17 cellular contexts compared by ENCODE assay signal in genomic region chr4:184599492-184600135, GRCh38. TPM values are rescaled to one million over a fixed set of nuclear protein-coding genes. Genes with fewer than 3 reads are reported as not detected.
DNase-seq lines count a peak whose midpoint lies in the region; ATAC-seq, FAIRE-seq and TF ChIP-seq lines count a peak whose summit lies in the region.
"Had no signal": no experiment of that assay in that cellular context is flagged by ENCODE, and none has a peak within 500 bp of the region (broad histone marks: within the 10 kb centered on the region; RNA-seq: fewer than 3 reads in every experiment).

No MANE protein-coding gene starts in this region.

- no peak overlapping the region for H2BK15ac ChIP-seq in IMR-90 (ENCODE audit: low read depth, low read length)

- peak; percentile 31 for DNase-seq in AG09309 (ENCODE audit: low read depth)
- DNase-seq in IMR-90: peak; percentile 86
- no peak for DNase-seq in K562 (ENCODE audit: extremely low read depth in 1 of 4, low spot score in 3 of 4)
- DNase-seq in left lung: no peak
- DNase-seq in activated CD4-positive, alpha-beta T cell treated with anti-CD3 and anti-CD28 coated beads for 4 hours: no peak
- DNase-seq in mucosa of descending colon: no peak
- DNase-seq in stimulated activated CD4-positive, alpha-beta T cell treated with anti-CD3 and anti-CD28 coated beads, Interleukin-4, amount 100 ng/mL, for 24 hours: no peak
- DNase-seq: DND-41; esophagus squamous epithelium; GOT3; immature natural killer cell; MV-4-11; pancreas; stimulated activated CD8-positive, alpha-beta memory T cell treated with anti-CD3 and anti-CD28 coated beads, Interleukin-4, amount 100 ng/mL, for 48 hours had no signal

- no peaks in the 10 kb centered on the region for H3K79me1 ChIP-seq in IMR-90 (ENCODE audit: low read depth in 1 of 2, low read length in 2 of 2)

- H3K18ac ChIP-seq in IMR-90 (ENCODE audit: low read depth, low read length): no peak overlapping the region

- H3K79me2 ChIP-seq in K562 (ENCODE audit: control insufficient read depth, insufficient read depth, low read length): no peaks in the 10 kb centered on the region

- H2BK20ac ChIP-seq in IMR-90 (ENCODE audit: low read depth, low read length): no peak overlapping the region

- H2BK120ac ChIP-seq in IMR-90 (ENCODE audit: low read depth, low read length): no peak overlapping the region

- no peak overlapping the region for H4K91ac ChIP-seq in IMR-90 (ENCODE audit: insufficient read depth, low read depth, low read length)

- no peak overlapping the region for H2AK9ac ChIP-seq in IMR-90 (replicated peaks; ENCODE audit: low read depth, low read length, poor library complexity)

- no peak overlapping the region for H2AFZ ChIP-seq in IMR-90 (replicated peaks; ENCODE audit: low read length, poor library complexity)
- peak overlapping the region; percentile 79 for H2AFZ ChIP-seq in K562 (ENCODE audit: low read depth, low read length)

- 0 out of 2 replicates have a peak, but pooled peaks cover 2% of the 10 kb centered on the region for H3K9me3 ChIP-seq in IMR-90 (ENCODE audit: control insufficient read depth, insufficient read depth, low read length)
- no peaks in the 10 kb centered on the region for H3K9me3 ChIP-seq in K562 (replicated peaks; ENCODE audit: control insufficient read depth, insufficient read depth, low read depth, low read length)
- H3K9me3 ChIP-seq in left lung: peaks cover 0 to 9% of the 10 kb centered on the region in 2 donors
- H3K9me3 ChIP-seq in mucosa of descending colon: peaks cover 15% of the 10 kb centered on the region
- H3K9me3 ChIP-seq: pancreas, SJSA1 had no signal

- H3K4me1 ChIP-seq in IMR-90 (ENCODE audit: control insufficient read depth, insufficient read depth, low read length): peaks cover 3% of the 10 kb centered on the region; the same call in 1 of the 2 replicates
- peaks cover 7 to 27% of the 10 kb centered on the region in 2 experiments for H3K4me1 ChIP-seq in K562 (replicated peaks in 1 of 2; ENCODE audit: control insufficient read depth in 2 of 2, insufficient read depth in 2 of 2, low read length in 2 of 2)
- H3K4me1 ChIP-seq in left lung: no peaks in the 10 kb centered on the region
- no peaks in the 10 kb centered on the region for H3K4me1 ChIP-seq in mucosa of descending colon (ENCODE audit: low read depth)
- H3K4me1 ChIP-seq: esophagus squamous epithelium, pancreas, SJSA1 had no signal

- BruUV-seq in IMR-90 (replicated peaks; lab: Mats Ljungman, UMichigan): no TSS peak
- BruUV-seq in K562 (replicated peaks; lab: Mats Ljungman, UMichigan): no TSS peak

- H4K5ac ChIP-seq in IMR-90 (ENCODE audit: low read depth, low read length): no peak overlapping the region

- FAIRE-seq in K562 (lab: Jason Lieb, UNC): no peak
- FAIRE-seq: pancreas had no signal

- no peak overlapping the region for H2BK5ac ChIP-seq in IMR-90 (ENCODE audit: low read depth, low read length, poor library complexity, severe bottlenecking)

- WGBS in IMR-90 (ENCODE audit: extremely low coverage in 2 of 2, insufficient read length in 1 of 2), 2 experiments: 14% methylated on average over 1 of the region's 7 CpGs; no CpG with 5 or more reads in 1 of the 2 experiments
- WGBS in K562 (ENCODE audit: insufficient coverage, low coverage, missing lambda C conversion rate): 42% methylated on average over 7 of the region's 7 CpGs

- TF ChIP-seq POLR2A in IMR-90 (IDR thresholded peaks at IDR 0.05; ENCODE audit: low read depth, low read length): no peak
- TF ChIP-seq POLR2A in K562 (conservative IDR thresholded peaks at IDR 0.05): no peak

- in situ Hi-C loops in IMR-90 (cut with MboI; ENCODE audit: low sequenced_read_pairs): no loop called here
- in situ Hi-C loops in K562 (cut with MboI): no loop called here

- H3K14ac ChIP-seq in IMR-90 (replicated peaks; ENCODE audit: low read depth, low read length): no peak overlapping the region

- H3K9ac ChIP-seq in IMR-90 (ENCODE audit: low read depth, low read length) (no peak overlapping the region), K562 (ENCODE audit: insufficient read depth in 1 of 2, low read depth in 2 of 2, low read length in 2 of 2) (no peak overlapping the region)

- peak; percentile 80 for ATAC-seq in IMR-90 (ENCODE audit: low read depth)
- no peak for ATAC-seq in K562
- peak; percentile 49 for ATAC-seq in left lung
- no peak for ATAC-seq in mucosa of descending colon
- ATAC-seq in HG03095 (IDR thresholded peaks at IDR 0.05; ENCODE audit: unreplicated experiment): no peak

- H3K36me3 ChIP-seq in IMR-90 (ENCODE audit: control insufficient read depth, insufficient read depth, low read length): no peaks in the 10 kb centered on the region
- H3K36me3 ChIP-seq in K562 (ENCODE audit: control insufficient read depth, insufficient read depth, low read length): no peaks in the 10 kb centered on the region
- no peaks in the 10 kb centered on the region for H3K36me3 ChIP-seq in left lung
- no peaks in the 10 kb centered on the region for H3K36me3 ChIP-seq in mucosa of descending colon (ENCODE audit: low read depth)
- H3K36me3 ChIP-seq: esophagus squamous epithelium, pancreas, SJSA1 had no signal

- H3K9me1 ChIP-seq in IMR-90 (ENCODE audit: insufficient read depth, low read length) (no peaks in the 10 kb centered on the region), K562 (ENCODE audit: control insufficient read depth, insufficient read depth, low read length) (no peaks in the 10 kb centered on the region)

- no peak overlapping the region for H3K23ac ChIP-seq in IMR-90 (ENCODE audit: low read depth, low read length)

- TF ChIP-seq CTCF in AG09309 (IDR thresholded peaks at IDR 0.05; ENCODE audit: control insufficient read depth, insufficient read depth, low read depth, low read length, missing control alignments) (no peak), IMR-90 (conservative IDR thresholded peaks at IDR 0.05; ENCODE audit: low read depth, low read length) (no peak), K562 (IDR thresholded peaks at IDR 0.05 in 2 of 3, conservative IDR thresholded peaks at IDR 0.05 in 1 of 3; ENCODE audit: insufficient read depth in 2 of 3, low read depth in 1 of 3, low read length in 3 of 3) (no peak), left lung (IDR thresholded peaks at IDR 0.05) (no peak), mucosa of descending colon (IDR thresholded peaks at IDR 0.05) (no peak)

- H3K27me3 ChIP-seq in IMR-90 (ENCODE audit: control insufficient read depth, insufficient read depth, low read length) (no peaks in the 10 kb centered on the region), K562 (ENCODE audit: control insufficient read depth in 2 of 2, insufficient read depth in 2 of 2, low read length in 2 of 2) (no peaks in the 10 kb centered on the region), left lung (no peaks in the 10 kb centered on the region)
- H3K27me3 ChIP-seq: pancreas, SJSA1 had no signal

- intact Hi-C loops in IMR-90 (cut with micrococcal nuclease) (no loop called here), K562 (cut with micrococcal nuclease) (no loop called here), left lung (cut with DNase I) (no loop called here), mucosa of descending colon (cut with DNase I, micrococcal nuclease) (no loop called here)

- H3K4me3 ChIP-seq in AG09309 (ENCODE audit: control insufficient read depth, low read depth, low read length) (no peak overlapping the region), IMR-90 (ENCODE audit: insufficient read depth, low read depth, low read length) (no peak overlapping the region), K562 (no peak overlapping the region), left lung (no peak overlapping the region), mucosa of descending colon (no peak overlapping the region)
- H3K4me3 ChIP-seq: esophagus squamous epithelium, pancreas, SJSA1 had no signal

- H3K4me2 ChIP-seq in IMR-90 (ENCODE audit: low read depth, low read length) (no peak overlapping the region), K562 (ENCODE audit: insufficient read depth, low read length) (no peak overlapping the region)

- H3K56ac ChIP-seq in IMR-90 (ENCODE audit: extremely low read depth, insufficient read depth, low read length): no peak overlapping the region

- dilution Hi-C loops in IMR-90 (cut with HindIII; ENCODE audit: low sequenced_read_pairs, unreplicated experiment): no loop called here

- no peak overlapping the region for H3K4ac ChIP-seq in IMR-90 (ENCODE audit: low read depth, low read length)

- no peak overlapping the region for H4K8ac ChIP-seq in IMR-90 (ENCODE audit: low read depth in 2 of 2, low read length in 2 of 2)

- H4K20me1 ChIP-seq in IMR-90 (ENCODE audit: insufficient read depth, low read length) (no peaks in the 10 kb centered on the region), K562 (replicated peaks; ENCODE audit: control insufficient read depth, insufficient read depth, low read length) (no peaks in the 10 kb centered on the region)

- H3K27ac ChIP-seq in IMR-90 (ENCODE audit: insufficient read depth, low read length): no peak overlapping the region
- H3K27ac ChIP-seq in K562 (ENCODE audit: extremely low read depth, low read depth, low read length): no peak overlapping the region
- H3K27ac ChIP-seq in left lung: no peak overlapping the region
- H3K27ac ChIP-seq: C4-2B, esophagus squamous epithelium, pancreas, SJSA1 had no signal

- TF ChIP-seq RAD21 in IMR-90 (IDR thresholded peaks at IDR 0.05; ENCODE audit: low read length) (no peak), K562 (CRISPR knock-in tag; conservative IDR thresholded peaks at IDR 0.05 in 1 of 2, IDR thresholded peaks at IDR 0.05 in 1 of 2) (no peak)

- CTCF ChIA-PET in IMR-90 (lab: Yijun Ruan, JAX) (no interaction called here), K562 (lab: Yijun Ruan, JAX; ENCODE audit: low intra/inter-chr PET ratio) (no interaction called here)

- no peak for TF ChIP-seq EP300 in K562 (IDR thresholded peaks at IDR 0.05; ENCODE audit: low read length)

- POLR2A ChIA-PET in IMR-90 (lab: Charles Lee; ENCODE audit: unreplicated experiment): interaction anchor here (0.5 kb wide), 1 partner anchor 50 kb away, joined by 3 read pairs; the partner anchor contains the start of gene PRIMPOL
- POLR2A ChIA-PET in K562 (lab: Yijun Ruan, JAX): interaction anchor here (0.7 to 1.4 kb wide), 3 partner anchors 10 to 144 kb away, joined by 3 read pairs; partner anchors contain the start of gene CENPU

- no peak overlapping the region for H2AK5ac ChIP-seq in IMR-90 (ENCODE audit: low read depth, low read length)

RNA-seq across cellular contexts. Expression of gene CASP3, which starts 49.6 kb away (rescaled TPM):
- total RNA-seq in IMR-90 (2012; rRNA removed) (26.7 and 58.9 TPM in 2 replicates), K562 (2014; rRNA removed) (22.0 and 24.9 TPM in 2 replicates), K562 (2014; rRNA removed; fragmentation: Illumina TruSeq; extraction: Trizol) (38.3 and 41.2 TPM in 2 replicates), K562 (2015; rRNA removed; fragmentation: Illumina TruSeq; extraction: Trizol) (37.9 and 40.1 TPM in 2 replicates), K562 (2021) (26.4 and 28.7 TPM in 2 replicates), left lung (10 to 100 TPM; 19.1 to 23.5 TPM), mucosa of descending colon (10 to 100 TPM; 29.7 to 48.6 (median 37.8) TPM)
- polyA plus RNA-seq in IMR-90 (2012; rRNA removed) (21.1 and 27.4 TPM in 2 replicates), K562 (2011; rRNA removed) (32.8 and 38.6 TPM in 2 replicates), K562 (2014; fragmentation: Illumina TruSeq; extraction: Trizol) (31.4 and 31.8 TPM in 2 replicates), K562 (2014; fragmentation: Nextera tagmentation; extraction: Ambion mirVana) (10 to 100 TPM; 17.6 to 39.3 TPM), K562 (2014; rRNA removed) (29.9 and 30.3 TPM in 2 replicates)
- polyA plus RNA-seq in IMR-90 (2012; cell fraction: cytosol; rRNA removed): 6.3 and 9.6 TPM in 2 replicates
- 4.5 and 21.2 TPM in 2 replicates for polyA plus RNA-seq in IMR-90 (2012; cell fraction: nucleus; rRNA removed; ENCODE audit: low replicate concordance)
- total RNA-seq in K562 (2011; cell fraction: chromatin; rRNA removed; ENCODE audit: low replicate concordance): 3.0 and 10.7 TPM in 2 replicates
- 3.0 and 3.9 TPM in 2 replicates for total RNA-seq in K562 (2011; cell fraction: nucleolus; rRNA removed)
- 5.9 and 10.9 TPM in 2 replicates for total RNA-seq in K562 (2011; cell fraction: nucleoplasm; rRNA removed)
- polyA plus RNA-seq in K562 (2011; cell fraction: cytosol; rRNA removed): 6.6 and 15.4 TPM in 2 replicates
- polyA plus RNA-seq in K562 (2011; cell fraction: nucleus; rRNA removed): 7.5 and 12.3 TPM in 2 replicates
- 25.0 and 26.4 TPM in 2 replicates for polyA plus RNA-seq in K562 (2012)
- polyA minus RNA-seq in K562 (2011; rRNA and poly(A)+ RNA removed): 21.6 and 22.6 TPM in 2 replicates
- 8.4 and 10.9 TPM in 2 replicates for polyA minus RNA-seq in K562 (2011; cell fraction: cytosol; rRNA and poly(A)+ RNA removed)
- polyA minus RNA-seq in K562 (2011; cell fraction: nucleus; rRNA and poly(A)+ RNA removed): 2.6 and 6.4 TPM in 2 replicates

RNA-seq across cellular contexts. Expression of gene PRIMPOL, which starts 49.9 kb away (rescaled TPM):
- total RNA-seq in IMR-90 (2012; rRNA removed): 5.6 and 10.0 TPM in 2 replicates
- 6.6 and 8.8 TPM in 2 replicates for polyA plus RNA-seq in IMR-90 (2012; rRNA removed)
- polyA plus RNA-seq in IMR-90 (2012; cell fraction: cytosol; rRNA removed): 0.90 and 1.5 TPM in 2 replicates
- 1.4 and 15.6 TPM in 2 replicates for polyA plus RNA-seq in IMR-90 (2012; cell fraction: nucleus; rRNA removed; ENCODE audit: low replicate concordance)
- 17.5 and 57.3 TPM in 2 replicates for total RNA-seq in K562 (2011; cell fraction: chromatin; rRNA removed; ENCODE audit: low replicate concordance)
- total RNA-seq in K562 (2011; cell fraction: nucleolus; rRNA removed): 7.0 and 11.7 TPM in 2 replicates
- total RNA-seq in K562 (2011; cell fraction: nucleoplasm; rRNA removed): 14.9 and 18.1 TPM in 2 replicates
- 11.3 and 16.8 TPM in 2 replicates for total RNA-seq in K562 (2014; rRNA removed)
- total RNA-seq in K562 (2014; rRNA removed; fragmentation: Illumina TruSeq; extraction: Trizol): 22.5 and 25.4 TPM in 2 replicates
- total RNA-seq in K562 (2015; rRNA removed; fragmentation: Illumina TruSeq; extraction: Trizol): 19.5 and 23.3 TPM in 2 replicates
- total RNA-seq in K562 (2021): 14.3 and 14.9 TPM in 2 replicates
- 30.0 and 32.0 TPM in 2 replicates for polyA plus RNA-seq in K562 (2011; rRNA removed)
- polyA plus RNA-seq in K562 (2011; cell fraction: cytosol; rRNA removed): 3.4 and 10.0 TPM in 2 replicates
- 8.5 and 20.0 TPM in 2 replicates for polyA plus RNA-seq in K562 (2011; cell fraction: nucleus; rRNA removed)
- 18.2 and 22.5 TPM in 2 replicates for polyA plus RNA-seq in K562 (2012)
- 16.1 and 17.9 TPM in 2 replicates for polyA plus RNA-seq in K562 (2014; fragmentation: Illumina TruSeq; extraction: Trizol)
- 10 to 100 TPM; 11.0 to 14.2 TPM for polyA plus RNA-seq in K562 (2014; fragmentation: Nextera tagmentation; extraction: Ambion mirVana)
- polyA plus RNA-seq in K562 (2014; rRNA removed): 14.7 and 19.2 TPM in 2 replicates
- polyA minus RNA-seq in K562 (2011; rRNA and poly(A)+ RNA removed): 11.3 and 11.9 TPM in 2 replicates
- polyA minus RNA-seq in K562 (2011; cell fraction: cytosol; rRNA and poly(A)+ RNA removed): 4.1 and 4.6 TPM in 2 replicates
- polyA minus RNA-seq in K562 (2011; cell fraction: nucleus; rRNA and poly(A)+ RNA removed): 4.6 and 9.6 TPM in 2 replicates
- 10 to 100 TPM; 11.8 to 15.8 TPM for total RNA-seq in left lung
- 10 to 100 TPM; 17.1 to 22.5 (median 21.7) TPM for total RNA-seq in mucosa of descending colon

Comparison
In these comparisons a context has a peak if more than half of its experiments do, and no peak if none do; other contexts are left out.
1. DNase-seq: peak in AG09309 (single experiment) and IMR-90 (single experiment); none in K562 (0 of 4), left lung (0 of 2), activated CD4-positive, alpha-beta T cell treated with anti-CD3 and anti-CD28 coated beads for 4 hours (0 of 2), mucosa of descending colon (0 of 3) and stimulated activated CD4-positive, alpha-beta T cell treated with anti-CD3 and anti-CD28 coated beads, Interleukin-4, amount 100 ng/mL, for 24 hours (single experiment).
2. ATAC-seq: peak in IMR-90 (single experiment) and left lung (single experiment); none in K562 (single experiment), mucosa of descending colon (single experiment) and HG03095 (single experiment).